In the genomic region with DNA sequence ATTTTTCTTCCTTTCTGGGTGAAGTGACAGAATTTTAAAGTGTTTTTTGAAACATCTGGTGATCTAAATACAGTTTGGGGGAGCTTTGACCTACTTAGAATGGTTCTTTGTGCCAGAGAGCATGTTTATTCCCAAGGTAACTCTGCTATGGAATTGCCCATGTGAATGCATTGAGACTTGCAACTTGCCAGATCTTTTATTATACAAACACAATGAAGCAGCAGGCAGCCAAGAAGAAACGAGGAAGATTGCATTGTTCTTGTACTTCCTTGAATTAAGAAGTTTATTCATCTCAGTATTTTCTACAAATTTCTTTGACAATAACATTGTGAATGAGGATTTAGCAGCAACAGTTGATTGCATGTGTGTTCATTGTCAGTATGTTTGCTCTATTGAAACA, we compare ENCODE assay signal across 1 cellular context.
TF ChIP-seq lines count a peak whose summit lies in the region.

No MANE protein-coding gene starts in this region.

TF ChIP-seq in H1, 55 proteins besides CTCF, POLR2A, EP300 and RAD21:
- TF ChIP-seq BACH1 (IDR thresholded peaks at IDR 0.05; ENCODE audit: low read length) (no peak), TEAD4 (IDR thresholded peaks at IDR 0.05; ENCODE audit: low read depth, low read length) (0 out of 2 replicates have a peak, but pooled peaks have one; percentile 6), YY1 (IDR thresholded peaks at IDR 0.05; ENCODE audit: low read depth, low read length) (no peak), HDAC2 (IDR thresholded peaks at IDR 0.05; ENCODE audit: borderline replicate concordance in 1 of 2, low read depth in 2 of 2, low read length in 2 of 2) (peak in 1 of 2 experiments; percentile 79; a peak in 1 of 4 replicates), EGR1 (IDR thresholded peaks at IDR 0.05; ENCODE audit: borderline replicate concordance, low read depth, low read length) (no peak), KDM4A (IDR thresholded peaks at IDR 0.05; ENCODE audit: low read depth, low read length, severe bottlenecking) (no peak), RBBP5 (IDR thresholded peaks at IDR 0.05; ENCODE audit: borderline replicate concordance, low read depth, low read length) (no peak), MAFK (IDR thresholded peaks at IDR 0.05; ENCODE audit: low read depth, low read length) (no peak), SIX5 (IDR thresholded peaks at IDR 0.05; ENCODE audit: low read depth, low read length) (no peak), SAP30 (IDR thresholded peaks at IDR 0.05; ENCODE audit: insufficient read depth, insufficient replicate concordance, low read length) (no peak), HDAC6 (IDR thresholded peaks at IDR 0.05; ENCODE audit: low read depth, low read length) (no peak), SRF (IDR thresholded peaks at IDR 0.05; ENCODE audit: low read depth, low read length) (no peak), TAF1 (IDR thresholded peaks at IDR 0.05; ENCODE audit: low read depth, low read length) (no peak), RNF2 (IDR thresholded peaks at IDR 0.05; ENCODE audit: borderline replicate concordance, low read depth, low read length, missing control alignments, poor library complexity, severe bottlenecking) (no peak), CBX5 (IDR thresholded peaks at IDR 0.05; ENCODE audit: low read depth, low read length) (no peak), CEBPB (IDR thresholded peaks at IDR 0.05; ENCODE audit: low read depth, low read length) (0 out of 2 replicates have a peak, but pooled peaks have one; percentile 10), SIN3A (conservative IDR thresholded peaks at IDR 0.05 in 1 of 2, IDR thresholded peaks at IDR 0.05 in 1 of 2; ENCODE audit: low read depth in 1 of 2, low read length in 2 of 2) (no peak), TBP (IDR thresholded peaks at IDR 0.05; ENCODE audit: low read depth, low read length) (no peak), GTF2F1 (IDR thresholded peaks at IDR 0.05; ENCODE audit: borderline replicate concordance, low read depth, low read length) (no peak), POLR2AphosphoS5 (IDR thresholded peaks at IDR 0.05; ENCODE audit: low read depth, low read length) (no peak), KDM1A (IDR thresholded peaks at IDR 0.05; ENCODE audit: borderline replicate concordance, low read length) (no peak), NANOG (IDR thresholded peaks at IDR 0.05; ENCODE audit: insufficient read depth, low read depth, low read length, poor library complexity, severe bottlenecking) (peak; percentile 37), MAX (IDR thresholded peaks at IDR 0.05) (no peak), JUN (IDR thresholded peaks at IDR 0.05; ENCODE audit: low read depth, low read length) (no peak), ATF2 (IDR thresholded peaks at IDR 0.05; ENCODE audit: low read length) (no peak; the same call in 1 of the 2 replicates), FOSL1 (IDR thresholded peaks at IDR 0.05; ENCODE audit: insufficient read depth, low read depth, low read length) (no peak), CHD1 (IDR thresholded peaks at IDR 0.05; ENCODE audit: low read depth, low read length) (no peak), KDM5A (IDR thresholded peaks at IDR 0.05; ENCODE audit: low read length) (no peak), PHF8 (conservative IDR thresholded peaks at IDR 0.05; ENCODE audit: low read depth, low read length) (no peak), SP1 (IDR thresholded peaks at IDR 0.05; ENCODE audit: low read depth, low read length) (peak; percentile 59), CTBP2 (IDR thresholded peaks at IDR 0.05; ENCODE audit: borderline replicate concordance, insufficient read depth, insufficient read length, low read length) (no peak), GABPA (IDR thresholded peaks at IDR 0.05; ENCODE audit: borderline replicate concordance, insufficient read depth, low read length) (no peak), SP2 (IDR thresholded peaks at IDR 0.05; ENCODE audit: low read length) (no peak), SUZ12 (IDR thresholded peaks at IDR 0.05; ENCODE audit: low read length) (no peak), USF2 (IDR thresholded peaks at IDR 0.05; ENCODE audit: low read length) (no peak), TCF12 (IDR thresholded peaks at IDR 0.05; ENCODE audit: low read depth, low read length) (no peak), ASH2L (IDR thresholded peaks at IDR 0.05; ENCODE audit: low read length) (no peak), ZNF274 (IDR thresholded peaks at IDR 0.05; ENCODE audit: borderline replicate concordance, extremely low read depth, low read length) (no peak), SIRT6 (IDR thresholded peaks at IDR 0.05; ENCODE audit: low read length) (no peak)
- TF ChIP-seq, protein P1, sequence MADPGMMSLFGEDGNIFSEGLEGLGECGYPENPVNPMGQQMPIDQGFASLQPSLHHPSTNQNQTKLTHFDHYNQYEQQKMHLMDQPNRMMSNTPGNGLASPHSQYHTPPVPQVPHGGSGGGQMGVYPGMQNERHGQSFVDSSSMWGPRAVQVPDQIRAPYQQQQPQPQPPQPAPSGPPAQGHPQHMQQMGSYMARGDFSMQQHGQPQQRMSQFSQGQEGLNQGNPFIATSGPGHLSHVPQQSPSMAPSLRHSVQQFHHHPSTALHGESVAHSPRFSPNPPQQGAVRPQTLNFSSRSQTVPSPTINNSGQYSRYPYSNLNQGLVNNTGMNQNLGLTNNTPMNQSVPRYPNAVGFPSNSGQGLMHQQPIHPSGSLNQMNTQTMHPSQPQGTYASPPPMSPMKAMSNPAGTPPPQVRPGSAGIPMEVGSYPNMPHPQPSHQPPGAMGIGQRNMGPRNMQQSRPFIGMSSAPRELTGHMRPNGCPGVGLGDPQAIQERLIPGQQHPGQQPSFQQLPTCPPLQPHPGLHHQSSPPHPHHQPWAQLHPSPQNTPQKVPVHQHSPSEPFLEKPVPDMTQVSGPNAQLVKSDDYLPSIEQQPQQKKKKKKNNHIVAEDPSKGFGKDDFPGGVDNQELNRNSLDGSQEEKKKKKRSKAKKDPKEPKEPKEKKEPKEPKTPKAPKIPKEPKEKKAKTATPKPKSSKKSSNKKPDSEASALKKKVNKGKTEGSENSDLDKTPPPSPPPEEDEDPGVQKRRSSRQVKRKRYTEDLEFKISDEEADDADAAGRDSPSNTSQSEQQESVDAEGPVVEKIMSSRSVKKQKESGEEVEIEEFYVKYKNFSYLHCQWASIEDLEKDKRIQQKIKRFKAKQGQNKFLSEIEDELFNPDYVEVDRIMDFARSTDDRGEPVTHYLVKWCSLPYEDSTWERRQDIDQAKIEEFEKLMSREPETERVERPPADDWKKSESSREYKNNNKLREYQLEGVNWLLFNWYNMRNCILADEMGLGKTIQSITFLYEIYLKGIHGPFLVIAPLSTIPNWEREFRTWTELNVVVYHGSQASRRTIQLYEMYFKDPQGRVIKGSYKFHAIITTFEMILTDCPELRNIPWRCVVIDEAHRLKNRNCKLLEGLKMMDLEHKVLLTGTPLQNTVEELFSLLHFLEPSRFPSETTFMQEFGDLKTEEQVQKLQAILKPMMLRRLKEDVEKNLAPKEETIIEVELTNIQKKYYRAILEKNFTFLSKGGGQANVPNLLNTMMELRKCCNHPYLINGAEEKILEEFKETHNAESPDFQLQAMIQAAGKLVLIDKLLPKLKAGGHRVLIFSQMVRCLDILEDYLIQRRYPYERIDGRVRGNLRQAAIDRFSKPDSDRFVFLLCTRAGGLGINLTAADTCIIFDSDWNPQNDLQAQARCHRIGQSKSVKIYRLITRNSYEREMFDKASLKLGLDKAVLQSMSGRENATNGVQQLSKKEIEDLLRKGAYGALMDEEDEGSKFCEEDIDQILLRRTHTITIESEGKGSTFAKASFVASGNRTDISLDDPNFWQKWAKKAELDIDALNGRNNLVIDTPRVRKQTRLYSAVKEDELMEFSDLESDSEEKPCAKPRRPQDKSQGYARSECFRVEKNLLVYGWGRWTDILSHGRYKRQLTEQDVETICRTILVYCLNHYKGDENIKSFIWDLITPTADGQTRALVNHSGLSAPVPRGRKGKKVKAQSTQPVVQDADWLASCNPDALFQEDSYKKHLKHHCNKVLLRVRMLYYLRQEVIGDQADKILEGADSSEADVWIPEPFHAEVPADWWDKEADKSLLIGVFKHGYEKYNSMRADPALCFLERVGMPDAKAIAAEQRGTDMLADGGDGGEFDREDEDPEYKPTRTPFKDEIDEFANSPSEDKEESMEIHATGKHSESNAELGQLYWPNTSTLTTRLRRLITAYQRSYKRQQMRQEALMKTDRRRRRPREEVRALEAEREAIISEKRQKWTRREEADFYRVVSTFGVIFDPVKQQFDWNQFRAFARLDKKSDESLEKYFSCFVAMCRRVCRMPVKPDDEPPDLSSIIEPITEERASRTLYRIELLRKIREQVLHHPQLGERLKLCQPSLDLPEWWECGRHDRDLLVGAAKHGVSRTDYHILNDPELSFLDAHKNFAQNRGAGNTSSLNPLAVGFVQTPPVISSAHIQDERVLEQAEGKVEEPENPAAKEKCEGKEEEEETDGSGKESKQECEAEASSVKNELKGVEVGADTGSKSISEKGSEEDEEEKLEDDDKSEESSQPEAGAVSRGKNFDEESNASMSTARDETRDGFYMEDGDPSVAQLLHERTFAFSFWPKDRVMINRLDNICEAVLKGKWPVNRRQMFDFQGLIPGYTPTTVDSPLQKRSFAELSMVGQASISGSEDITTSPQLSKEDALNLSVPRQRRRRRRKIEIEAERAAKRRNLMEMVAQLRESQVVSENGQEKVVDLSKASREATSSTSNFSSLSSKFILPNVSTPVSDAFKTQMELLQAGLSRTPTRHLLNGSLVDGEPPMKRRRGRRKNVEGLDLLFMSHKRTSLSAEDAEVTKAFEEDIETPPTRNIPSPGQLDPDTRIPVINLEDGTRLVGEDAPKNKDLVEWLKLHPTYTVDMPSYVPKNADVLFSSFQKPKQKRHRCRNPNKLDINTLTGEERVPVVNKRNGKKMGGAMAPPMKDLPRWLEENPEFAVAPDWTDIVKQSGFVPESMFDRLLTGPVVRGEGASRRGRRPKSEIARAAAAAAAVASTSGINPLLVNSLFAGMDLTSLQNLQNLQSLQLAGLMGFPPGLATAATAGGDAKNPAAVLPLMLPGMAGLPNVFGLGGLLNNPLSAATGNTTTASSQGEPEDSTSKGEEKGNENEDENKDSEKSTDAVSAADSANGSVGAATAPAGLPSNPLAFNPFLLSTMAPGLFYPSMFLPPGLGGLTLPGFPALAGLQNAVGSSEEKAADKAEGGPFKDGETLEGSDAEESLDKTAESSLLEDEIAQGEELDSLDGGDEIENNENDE (IDR thresholded peaks at IDR 0.05; ENCODE audit: insufficient replicate concordance, low read length), result peak; percentile 94
- TF ChIP-seq, protein P2, sequence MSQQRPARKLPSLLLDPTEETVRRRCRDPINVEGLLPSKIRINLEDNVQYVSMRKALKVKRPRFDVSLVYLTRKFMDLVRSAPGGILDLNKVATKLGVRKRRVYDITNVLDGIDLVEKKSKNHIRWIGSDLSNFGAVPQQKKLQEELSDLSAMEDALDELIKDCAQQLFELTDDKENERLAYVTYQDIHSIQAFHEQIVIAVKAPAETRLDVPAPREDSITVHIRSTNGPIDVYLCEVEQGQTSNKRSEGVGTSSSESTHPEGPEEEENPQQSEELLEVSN (IDR thresholded peaks at IDR 0.05), result no peak
- TF ChIP-seq, protein P3, sequence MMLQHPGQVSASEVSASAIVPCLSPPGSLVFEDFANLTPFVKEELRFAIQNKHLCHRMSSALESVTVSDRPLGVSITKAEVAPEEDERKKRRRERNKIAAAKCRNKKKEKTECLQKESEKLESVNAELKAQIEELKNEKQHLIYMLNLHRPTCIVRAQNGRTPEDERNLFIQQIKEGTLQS (IDR thresholded peaks at IDR 0.05; ENCODE audit: insufficient read depth, low read depth, low read length), result no peak
